18 cellular contexts compared by ENCODE assay signal in genomic region chrX:11667286-11667685, GRCh38. TPM values are rescaled to one million over a fixed set of nuclear protein-coding genes. Genes with fewer than 3 reads are reported as not detected.
A peak's percentile ranks its signal among the peaks of the same experiment; 100 is the strongest.
DNase-seq lines count a peak whose midpoint lies in the region; ATAC-seq, FAIRE-seq and TF ChIP-seq lines count a peak whose summit lies in the region.
"Had no signal": no experiment of that assay in that cellular context is flagged by ENCODE, and none has a peak within 500 bp of the region (broad histone marks: within the 10 kb centered on the region; RNA-seq: fewer than 3 reads in every experiment).

No MANE protein-coding gene starts in this region.

- no peak for TF ChIP-seq POLR2A in GM12892 (IDR thresholded peaks at IDR 0.05; ENCODE audit: low read depth, low read length)

- no peaks in the 10 kb centered on the region for H3K36me3 Mint-ChIP-seq in GM23338 (ENCODE audit: low read depth)
- no peaks in the 10 kb centered on the region for H3K36me3 Mint-ChIP-seq in neural progenitor cell
- H3K36me3 Mint-ChIP-seq: CD8-positive, alpha-beta T cell; mesothelial cell of epicardium; stimulated activated effector memory CD8-positive, alpha-beta T cell treated with anti-CD3 and anti-CD28 coated beads, Interleukin-12 subunit alpha, Interleukin-12 subunit beta, amount 100 ng/mL, for 72 hours had no signal

- intact Hi-C loops in A673 (cut with micrococcal nuclease; ENCODE audit: unreplicated experiment) = no loop called here

- CTCF ChIA-PET in RWPE1 (lab: Yijun Ruan, JAX) = no interaction called here
- CTCF ChIA-PET in A673 (lab: Charles Lee) = no interaction called here

- H3K79me2 ChIP-seq in GM23338 (replicated peaks; ENCODE audit: insufficient read depth) (no peaks in the 10 kb centered on the region), neural progenitor cell (ENCODE audit: low read depth) (no peaks in the 10 kb centered on the region)

- H3K27ac Mint-ChIP-seq in GM23338 (no peak overlapping the region), neural progenitor cell (no peak overlapping the region)
- H3K27ac Mint-ChIP-seq: CD8-positive, alpha-beta T cell; mesothelial cell of epicardium; stimulated activated effector memory CD8-positive, alpha-beta T cell treated with anti-CD3 and anti-CD28 coated beads, Interleukin-12 subunit alpha, Interleukin-12 subunit beta, amount 100 ng/mL, for 72 hours had no signal

- H3K36me3 ChIP-seq in GM23338 (ENCODE audit: insufficient read depth) = no peaks in the 10 kb centered on the region
- no peaks in the 10 kb centered on the region for H3K36me3 ChIP-seq in neural progenitor cell
- H3K36me3 ChIP-seq in A673 (ENCODE audit: insufficient read depth, low read length, poor library complexity, severe bottlenecking) = no peaks in the 10 kb centered on the region
- H3K36me3 ChIP-seq: thoracic aorta had no signal

- H3K4me1 Mint-ChIP-seq in GM23338 (peaks cover 9% of the 10 kb centered on the region), neural progenitor cell (peaks cover 8% of the 10 kb centered on the region)
- H3K4me1 Mint-ChIP-seq: stimulated activated effector memory CD8-positive, alpha-beta T cell treated with anti-CD3 and anti-CD28 coated beads, Interleukin-12 subunit alpha, Interleukin-12 subunit beta, amount 100 ng/mL, for 72 hours had no signal

- DNase-seq in Daoy (ENCODE audit: low read depth) = peak; percentile 2
- no peak for DNase-seq in GM23338 (ENCODE audit: low spot score)
- DNase-seq in epithelial cell of proximal tubule (ENCODE audit: low read depth) = peak; percentile 69
- DNase-seq in neural progenitor cell (ENCODE audit: low spot score) = no peak
- DNase-seq in RWPE1 (ENCODE audit: low spot score) = no peak
- DNase-seq in GM12892 (ENCODE audit: insufficient read length) = no peak
- DNase-seq in A673 (ENCODE audit: low spot score) = no peak
- no peak for DNase-seq in NK-92 (lab: John Stamatoyannopoulos, UW; ENCODE audit: unreplicated experiment)
- DNase-seq: activated CD4-positive, alpha-beta T cell treated with anti-CD3 and anti-CD28 coated beads for 1 hour; CD8-positive, alpha-beta T cell; dermis blood vessel endothelial cell; H7; left colon; NCI-H1694 treated with DMSO at 0.1 percent for 48 hours; right cardiac atrium had no signal

- no peak for ATAC-seq in GM23338
- ATAC-seq: CD8-positive, alpha-beta T cell; left colon; right cardiac atrium; stimulated activated effector memory CD8-positive, alpha-beta T cell treated with anti-CD3 and anti-CD28 coated beads, Interleukin-12 subunit alpha, Interleukin-12 subunit beta, amount 100 ng/mL, for 72 hours had no signal

- H3K9me3 Mint-ChIP-seq in GM23338 = no peaks in the 10 kb centered on the region
- H3K9me3 Mint-ChIP-seq in neural progenitor cell = peaks cover 7% of the 10 kb centered on the region
- H3K9me3 Mint-ChIP-seq: CD8-positive, alpha-beta T cell; stimulated activated effector memory CD8-positive, alpha-beta T cell treated with anti-CD3 and anti-CD28 coated beads, Interleukin-12 subunit alpha, Interleukin-12 subunit beta, amount 100 ng/mL, for 72 hours had no signal

- H3K4me3 Mint-ChIP-seq in GM23338 = peak overlapping the region; percentile 77; the same call in 1 of the 3 replicates
- peak overlapping the region; percentile 91 for H3K4me3 Mint-ChIP-seq in neural progenitor cell
- H3K4me3 Mint-ChIP-seq: CD8-positive, alpha-beta T cell; stimulated activated effector memory CD8-positive, alpha-beta T cell treated with anti-CD3 and anti-CD28 coated beads, Interleukin-12 subunit alpha, Interleukin-12 subunit beta, amount 100 ng/mL, for 72 hours had no signal

- H2AFZ ChIP-seq in GM23338 = no peak overlapping the region
- H2AFZ ChIP-seq in neural progenitor cell (replicated peaks) = no peak overlapping the region

- H3K27ac ChIP-seq in GM23338 (ENCODE audit: low read depth) (no peak overlapping the region), neural progenitor cell (no peak overlapping the region), RWPE1 (no peak overlapping the region), A673 (ENCODE audit: low read depth, low read length, poor library complexity, severe bottlenecking) (no peak overlapping the region)
- H3K27ac ChIP-seq: thoracic aorta had no signal

- H3K27me3 ChIP-seq in GM23338 (ENCODE audit: insufficient read depth) = peaks cover 78% of the 10 kb centered on the region
- H3K27me3 ChIP-seq in neural progenitor cell = peaks cover 100% of the 10 kb centered on the region
- H3K27me3 ChIP-seq in A673 (replicated peaks; ENCODE audit: insufficient read depth, low read depth, low read length, poor library complexity) = peaks cover 85% of the 10 kb centered on the region

- H3F3A ChIP-seq in GM23338 (replicated peaks; ENCODE audit: low read depth) (no peaks in the 10 kb centered on the region), neural progenitor cell (ENCODE audit: low read depth) (peaks cover 19% of the 10 kb centered on the region)

- H3K9me2 ChIP-seq in GM23338 (ENCODE audit: insufficient read depth) = no peaks in the 10 kb centered on the region

- no peak overlapping the region for H3K4me3 ChIP-seq in GM23338
- H3K4me3 ChIP-seq in epithelial cell of proximal tubule (ENCODE audit: low read depth, low read length) = peak overlapping the region; percentile 71
- no peak overlapping the region for H3K4me3 ChIP-seq in neural progenitor cell
- H3K4me3 ChIP-seq in A673 (ENCODE audit: low read depth, low read length, poor library complexity, severe bottlenecking) = no peak overlapping the region

- H3K4me2 ChIP-seq in GM23338 (no peak overlapping the region), neural progenitor cell (peak overlapping the region; percentile 81)

- no peak for FAIRE-seq in GM12892 (lab: Jason Lieb, UNC)

- H3K27me3 Mint-ChIP-seq in GM23338 (ENCODE audit: insufficient read depth, low read depth, poor library complexity) (peaks cover 43% of the 10 kb centered on the region), neural progenitor cell (ENCODE audit: insufficient read depth, low read depth) (peaks cover 5% of the 10 kb centered on the region)

- H3K4me1 ChIP-seq in GM23338 (ENCODE audit: insufficient read depth) (no peaks in the 10 kb centered on the region), neural progenitor cell (peaks cover 9% of the 10 kb centered on the region), A673 (ENCODE audit: insufficient read depth, low read length, poor library complexity, severe bottlenecking) (no peaks in the 10 kb centered on the region)

- no peak overlapping the region for H3K9ac ChIP-seq in neural progenitor cell

- H4K20me1 ChIP-seq in GM23338 (replicated peaks; ENCODE audit: insufficient read depth) = no peaks in the 10 kb centered on the region
- H4K20me1 ChIP-seq in neural progenitor cell (ENCODE audit: low read depth) = no peaks in the 10 kb centered on the region

- TF ChIP-seq CTCF in GM23338 (conservative IDR thresholded peaks at IDR 0.05; ENCODE audit: low read depth in 2 of 2) (no peak), epithelial cell of proximal tubule (conservative IDR thresholded peaks at IDR 0.05; ENCODE audit: low read depth, low read length) (peak; percentile 11), neural progenitor cell (IDR thresholded peaks at IDR 0.05) (no peak), RWPE1 (conservative IDR thresholded peaks at IDR 0.05; ENCODE audit: low read depth) (no peak), A673 (conservative IDR thresholded peaks at IDR 0.05; ENCODE audit: low read depth, low read length) (no peak)

- no TSS peak for BruUV-seq in A673 (replicated peaks; lab: Mats Ljungman, UMichigan)

- POLR2A ChIA-PET in RWPE1 (lab: Yijun Ruan, JAX; ENCODE audit: low non-redundant PET) (no interaction called here), A673 (lab: Charles Lee; ENCODE audit: low non-redundant PET) (no interaction called here)

- H3K9me3 ChIP-seq in neural progenitor cell (ENCODE audit: low read depth) (peaks cover 5% of the 10 kb centered on the region), A673 (ENCODE audit: low read depth, low read length, poor library complexity, severe bottlenecking) (no peaks in the 10 kb centered on the region)
- H3K9me3 ChIP-seq: thoracic aorta had no signal

TF ChIP-seq in GM23338, 12 proteins besides CTCF, POLR2A, EP300 and RAD21 (continues in another document):
- TF ChIP-seq EZH2 (IDR thresholded peaks at IDR 0.05; ENCODE audit: low read depth, unreplicated experiment) (no peak), NANOG (IDR thresholded peaks at IDR 0.05; ENCODE audit: borderline replicate concordance) (no peak), STAT1 (IDR thresholded peaks at IDR 0.05; ENCODE audit: unreplicated experiment) (no peak), ZNF331 (CRISPR knock-in tag; IDR thresholded peaks at IDR 0.05; ENCODE audit: low read depth) (no peak), ZNF114 (CRISPR knock-in tag; IDR thresholded peaks at IDR 0.05) (no peak), POLR2AphosphoS5 (IDR thresholded peaks at IDR 0.05; ENCODE audit: low read depth) (no peak)

RNA-seq across cellular contexts. Expression of gene ARHGAP6, which starts 1.6 kb away (rescaled TPM):
- total RNA-seq in Daoy (2014; rRNA removed; shearing (Covaris generic)) = 0.36 TPM in 1 of 2 replicates, not detected in the other
- total RNA-seq in GM23338 (2014; rRNA removed; shearing (Covaris generic)) = 0.59 and 0.78 TPM in 2 replicates
- polyA plus RNA-seq in GM23338 (2016; fragmentation: Nextera tagmentation; extraction: Ambion mirVana) = 0.26 and 0.50 TPM in 2 replicates
- total RNA-seq in epithelial cell of proximal tubule = 2.0 and 4.9 TPM in 2 replicates
- total RNA-seq in neural progenitor cell (ENCODE audit: low replicate concordance) = 1.1 and 1.2 TPM in 2 replicates
- polyA plus RNA-seq in GM12892 (2012; ENCODE audit: missing spikeins) = 3.4 TPM
- 0.15 TPM in 1 of 2 replicates, not detected in the other for total RNA-seq in A673 (2021)
- total RNA-seq: CD8-positive, alpha-beta T cell had no signal

Comparison
In these comparisons a context has a peak if more than half of its experiments do, and no peak if none do; other contexts are left out.
1. DNase-seq: peak in Daoy (single experiment) and epithelial cell of proximal tubule (single experiment); none in GM23338 (single experiment), neural progenitor cell (single experiment), RWPE1 (single experiment), GM12892 (single experiment), A673 (single experiment) and NK-92 (single experiment).